In the genomic region with DNA sequence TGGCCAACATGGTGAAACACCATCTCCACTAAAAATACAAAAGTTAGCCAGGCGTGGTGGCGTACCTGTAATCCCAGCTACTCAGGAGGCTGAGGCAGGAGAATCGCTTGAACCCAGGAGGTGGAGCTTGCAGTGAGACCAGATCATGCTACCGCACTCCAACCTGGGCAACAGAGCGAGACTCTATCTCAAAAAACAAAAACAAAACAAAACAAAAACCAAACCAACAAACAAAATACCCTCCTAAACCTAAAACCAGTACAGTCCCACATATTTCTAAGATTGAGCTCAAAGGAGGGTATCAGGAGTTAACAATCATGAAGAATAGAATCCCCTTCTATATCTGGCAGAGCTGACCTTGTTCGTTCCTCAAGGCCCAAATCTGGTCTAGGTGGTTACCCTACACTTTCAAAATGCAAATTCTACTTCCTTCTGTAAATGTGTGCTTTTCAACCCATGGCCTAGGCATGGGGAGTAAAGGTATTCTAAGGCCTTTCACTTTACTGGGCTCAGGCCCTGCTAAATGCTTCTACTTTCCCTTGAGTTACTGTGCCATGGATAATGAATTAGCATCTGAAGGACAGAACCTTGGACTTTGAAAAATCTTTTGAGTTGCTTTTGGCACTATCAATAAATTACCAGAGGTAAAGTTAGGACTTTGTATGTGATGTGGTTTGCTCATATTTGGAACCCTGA, we compare ENCODE assay signal across 8 cellular contexts. TPM values are rescaled to one million over a fixed set of nuclear protein-coding genes. Genes with fewer than 3 reads are reported as not detected.
DNase-seq lines count a peak whose midpoint lies in the region; ATAC-seq and TF ChIP-seq lines count a peak whose summit lies in the region.

No MANE protein-coding gene starts in this region.

- WGBS in upper lobe of left lung, 2 donors, result 85 to 91% methylated on average over 6 of the region's 6 CpGs

- peak overlapping the region; percentile 20; the same call in 1 of the 2 replicates for H3K9ac ChIP-seq in BLaER1
- H3K9ac ChIP-seq in OCI-LY3 (ENCODE audit: low read length), result peak overlapping the region; percentile 53

- no peak for TF ChIP-seq POLR2A in upper lobe of left lung (IDR thresholded peaks at IDR 0.05)

- intact Hi-C loops in ascending aorta (cut with DNase I), result loop anchor here (1.0 to 10.0 kb wide), 5 partner anchors 66 to 448 kb away; partner anchors contain the start of genes PTS and SIK2

- H3K36me3 ChIP-seq in BLaER1 (no peaks in the 10 kb centered on the region), OCI-LY3 (replicated peaks; ENCODE audit: low read depth, low read length) (no peaks in the 10 kb centered on the region), upper lobe of left lung (no peaks in the 10 kb centered on the region), ascending aorta (no peaks in the 10 kb centered on the region)

- H3K4me2 ChIP-seq in BLaER1 (peak overlapping the region; percentile 22; the same call in 1 of the 2 replicates), OCI-LY3 (ENCODE audit: low read length) (peak overlapping the region; percentile 67)

- H4K20me1 ChIP-seq in BLaER1, result no peaks in the 10 kb centered on the region
- no peaks in the 10 kb centered on the region for H4K20me1 ChIP-seq in OCI-LY3 (ENCODE audit: insufficient read depth, low read length)

- H3K79me2 ChIP-seq in OCI-LY3 (ENCODE audit: low read length), result no peaks in the 10 kb centered on the region

- TF ChIP-seq EP300 in upper lobe of left lung (IDR thresholded peaks at IDR 0.05), result no peak

- H3K4me3 ChIP-seq in BLaER1 (no peak overlapping the region), OCI-LY3 (ENCODE audit: low read length) (peak overlapping the region; percentile 30), upper lobe of left lung (no peak overlapping the region), ascending aorta (no peak overlapping the region)

- H3K9me3 ChIP-seq in BLaER1 (no peaks in the 10 kb centered on the region), OCI-LY3 (ENCODE audit: insufficient read depth, low read length) (no peaks in the 10 kb centered on the region), upper lobe of left lung (no peaks in the 10 kb centered on the region), ascending aorta (no peaks in the 10 kb centered on the region)

- DNase-seq in SHP77 treated with DMSO at 0.1 percent for 48 hours (lab: John Stamatoyannopoulos, UW), result no peak
- DNase-seq in upper lobe of left lung, result no peak
- no peak for DNase-seq in ascending aorta (ENCODE audit: low spot score in 2 of 2)
- DNase-seq in activated CD8-positive, alpha-beta memory T cell treated with anti-CD3 and anti-CD28 coated beads, Interleukin-2, amount 50 U/mL, for 4 hours, result no peak

- H3K27me3 ChIP-seq in BLaER1 (no peaks in the 10 kb centered on the region), OCI-LY3 (ENCODE audit: low read depth, low read length) (no peaks in the 10 kb centered on the region), upper lobe of left lung (no peaks in the 10 kb centered on the region), ascending aorta (no peaks in the 10 kb centered on the region)

- H2AFZ ChIP-seq in OCI-LY3 (ENCODE audit: low read depth, low read length), result 0 out of 2 replicates have a peak overlapping the region, but pooled peaks have one; percentile 13

- no peak for TF ChIP-seq CTCF in OCI-LY3 (IDR thresholded peaks at IDR 0.05; ENCODE audit: low read depth, low read length)
- TF ChIP-seq CTCF in upper lobe of left lung (IDR thresholded peaks at IDR 0.05), result no peak
- TF ChIP-seq CTCF in ascending aorta (IDR thresholded peaks at IDR 0.05), result no peak

- H3K4me1 ChIP-seq in BLaER1 (peaks cover 10% of the 10 kb centered on the region), OCI-LY3 (ENCODE audit: low read length) (peaks cover 42% of the 10 kb centered on the region), upper lobe of left lung (no peaks in the 10 kb centered on the region), ascending aorta (peaks cover 0 to 9% of the 10 kb centered on the region in 2 donors)

- H3K27ac ChIP-seq in BLaER1 (no peak overlapping the region), OCI-LY3 (ENCODE audit: low read length) (peak overlapping the region; percentile 94), upper lobe of left lung (peak overlapping the region in 1 of 4 donors; percentile 23), ascending aorta (peak overlapping the region in 1 of 2 donors; percentile 16)

- ATAC-seq in GM19395 (IDR thresholded peaks at IDR 0.05; ENCODE audit: unreplicated experiment) (peak; percentile 98), HG02970 (IDR thresholded peaks at IDR 0.05; ENCODE audit: low FRiP score, unreplicated experiment) (peak; percentile 76), upper lobe of left lung (ENCODE audit: low FRiP score in 2 of 2) (no peak)

RNA-seq across cellular contexts. Expression of gene PPP2R1B, which starts 10.4 kb away (rescaled TPM):
- total RNA-seq in upper lobe of left lung (10 to 100 TPM; 11.3 to 31.8 (median 22.0) TPM), ascending aorta (7.7 TPM)

Comparison
In these comparisons a context has a peak if more than half of its experiments do, and no peak if none do; other contexts are left out.
1. ATAC-seq: peak in GM19395 (single experiment) and HG02970 (single experiment); none in upper lobe of left lung (0 of 2).